In genomic region chr10:14876764-14877163, GRCh38 we compare ENCODE assay signal across 9 cellular contexts. TPM values are rescaled to one million over a fixed set of nuclear protein-coding genes. Genes with fewer than 3 reads are reported as not detected.
DNase-seq lines count a peak whose midpoint lies in the region; ATAC-seq, FAIRE-seq and TF ChIP-seq lines count a peak whose summit lies in the region.
"Had no signal": no experiment of that assay in that cellular context is flagged by ENCODE, and none has a peak within 500 bp of the region (broad histone marks: within the 10 kb centered on the region; RNA-seq: fewer than 3 reads in every experiment).

No MANE protein-coding gene starts in this region.

- H3K27me3 ChIP-seq in BLaER1 (no peaks in the 10 kb centered on the region), HUES48 (ENCODE audit: control insufficient read depth, insufficient read depth, low read length) (no peaks in the 10 kb centered on the region)

- no peaks in the 10 kb centered on the region for H3K9me3 Mint-ChIP-seq in brain
- no peaks in the 10 kb centered on the region for H3K9me3 Mint-ChIP-seq in mesothelial cell of epicardium

- H3K4me3 Mint-ChIP-seq in brain = peak overlapping the region; percentile 96 to 98 (median 97)
- H3K4me3 Mint-ChIP-seq in mesothelial cell of epicardium = peak overlapping the region; percentile 93

- H4K20me1 ChIP-seq in BLaER1 = peaks cover 18% of the 10 kb centered on the region

- H3K36me3 ChIP-seq in BLaER1 = peaks cover 9% of the 10 kb centered on the region; the same call in 1 of the 2 replicates
- peaks cover 7% of the 10 kb centered on the region for H3K36me3 ChIP-seq in HUES48 (ENCODE audit: control insufficient read depth, insufficient read depth, low read length)

- H3K4me1 Mint-ChIP-seq in brain = peaks cover 50% of the 10 kb centered on the region
- peaks cover 31% of the 10 kb centered on the region for H3K4me1 Mint-ChIP-seq in mesothelial cell of epicardium

- FAIRE-seq in frontal cortex (lab: Jason Lieb, UNC) = no peak
- FAIRE-seq: RCC 7860 had no signal

- H3K27me3 Mint-ChIP-seq in brain (peaks cover 8% of the 10 kb centered on the region), mesothelial cell of epicardium (ENCODE audit: low read depth) (no peaks in the 10 kb centered on the region)

- TF ChIP-seq CTCF in brain (conservative IDR thresholded peaks at IDR 0.05) (no peak), mesothelial cell of epicardium (IDR thresholded peaks at IDR 0.05; ENCODE audit: unreplicated experiment) (no peak)

- H3K27ac Mint-ChIP-seq in brain = peak overlapping the region; percentile 63 to 98 (median 97)
- peak overlapping the region; percentile 72 for H3K27ac Mint-ChIP-seq in mesothelial cell of epicardium

- no peak overlapping the region; the same call in 1 of the 2 replicates for H3K4me3 ChIP-seq in BLaER1
- peak overlapping the region; percentile 95; the same call in 1 of the 2 replicates for H3K4me3 ChIP-seq in HUES48 (ENCODE audit: low read depth, low read length)

- H3K9me3 ChIP-seq in BLaER1 (no peaks in the 10 kb centered on the region), HUES48 (ENCODE audit: control insufficient read depth, insufficient read depth, low read length) (no peaks in the 10 kb centered on the region)

- H3K36me3 Mint-ChIP-seq in brain = no peaks in the 10 kb centered on the region
- H3K36me3 Mint-ChIP-seq in mesothelial cell of epicardium = no peaks in the 10 kb centered on the region

- peaks cover 40% of the 10 kb centered on the region for H3K4me1 ChIP-seq in BLaER1
- H3K4me1 ChIP-seq in HUES48 (ENCODE audit: control insufficient read depth, insufficient read depth, low read length) = peaks cover 29% of the 10 kb centered on the region

- DNase-seq in mesothelial cell of epicardium (ENCODE audit: low spot score in 2 of 2, unreplicated experiment in 2 of 2) = no peak
- no peak for DNase-seq in SIG-M5 treated with dmso at 0.1 percent for 504 hours (lab: John Stamatoyannopoulos, UW; ENCODE audit: unreplicated experiment)
- DNase-seq in frontal cortex (ENCODE audit: low spot score in 2 of 2) = no peak

- peak overlapping the region; percentile 81 for H3K4me2 ChIP-seq in BLaER1

- H3K27ac ChIP-seq in BLaER1 (no peak overlapping the region), HUES48 (ENCODE audit: low read depth, low read length) (peak overlapping the region; percentile 6)

- ATAC-seq in activated CD4-positive, CD25-positive, alpha-beta regulatory T cell treated with anti-CD3 and anti-CD28 coated beads, Interleukin-2, amount 50 U/mL, for 24 hours = no peak
- ATAC-seq in HG02763 (IDR thresholded peaks at IDR 0.05; ENCODE audit: unreplicated experiment) = no peak

- peak overlapping the region; percentile 89; the same call in 1 of the 2 replicates for H3K9ac ChIP-seq in BLaER1
- no peak overlapping the region for H3K9ac ChIP-seq in HUES48 (ENCODE audit: low read depth, low read length)

RNA-seq across cellular contexts. Expression of gene SUV39H2, which starts 1.9 kb away (rescaled TPM):
- polyA plus RNA-seq in brain (ENCODE audit: insufficient read depth, low read depth, low replicate concordance) = 8.7 TPM
- total RNA-seq in mesothelial cell of epicardium (24.3 to 25.8 TPM (median 24.7 TPM) in 3 replicates), frontal cortex (34.6 TPM)

RNA-seq across cellular contexts. Expression of gene HSPA14, which starts 38.7 kb away (rescaled TPM):
- 7.6 TPM for polyA plus RNA-seq in brain (ENCODE audit: insufficient read depth, low read depth, low replicate concordance)
- 11.2 to 12.6 TPM (median 11.2 TPM) in 3 replicates for total RNA-seq in mesothelial cell of epicardium
- 14.7 TPM for total RNA-seq in frontal cortex

RNA-seq across cellular contexts. Expression of gene MSANTD7, which starts 38.7 kb away (rescaled TPM):
- 14.2 TPM for polyA plus RNA-seq in brain (ENCODE audit: insufficient read depth, low read depth, low replicate concordance)
- total RNA-seq in mesothelial cell of epicardium (14.7 to 17.1 TPM (median 16.0 TPM) in 3 replicates), frontal cortex (31.4 TPM)

RNA-seq across cellular contexts. Expression of gene CDNF, which starts 38.9 kb away (rescaled TPM):
- 2.4 TPM for polyA plus RNA-seq in brain (ENCODE audit: insufficient read depth, low read depth, low replicate concordance)
- 1.7 to 2.3 TPM (median 2.2 TPM) in 3 replicates for total RNA-seq in mesothelial cell of epicardium
- 0.82 TPM for total RNA-seq in frontal cortex
